1 cellular context compared by ENCODE assay signal in genomic region chr2:8494589-8494988, GRCh38.
TF ChIP-seq lines count a peak whose summit lies in the region.

No MANE protein-coding gene starts in this region.

TF ChIP-seq in HCT116, 20 proteins besides CTCF, POLR2A, EP300 and RAD21 (continued from another document):
- TF ChIP-seq, protein P1, sequence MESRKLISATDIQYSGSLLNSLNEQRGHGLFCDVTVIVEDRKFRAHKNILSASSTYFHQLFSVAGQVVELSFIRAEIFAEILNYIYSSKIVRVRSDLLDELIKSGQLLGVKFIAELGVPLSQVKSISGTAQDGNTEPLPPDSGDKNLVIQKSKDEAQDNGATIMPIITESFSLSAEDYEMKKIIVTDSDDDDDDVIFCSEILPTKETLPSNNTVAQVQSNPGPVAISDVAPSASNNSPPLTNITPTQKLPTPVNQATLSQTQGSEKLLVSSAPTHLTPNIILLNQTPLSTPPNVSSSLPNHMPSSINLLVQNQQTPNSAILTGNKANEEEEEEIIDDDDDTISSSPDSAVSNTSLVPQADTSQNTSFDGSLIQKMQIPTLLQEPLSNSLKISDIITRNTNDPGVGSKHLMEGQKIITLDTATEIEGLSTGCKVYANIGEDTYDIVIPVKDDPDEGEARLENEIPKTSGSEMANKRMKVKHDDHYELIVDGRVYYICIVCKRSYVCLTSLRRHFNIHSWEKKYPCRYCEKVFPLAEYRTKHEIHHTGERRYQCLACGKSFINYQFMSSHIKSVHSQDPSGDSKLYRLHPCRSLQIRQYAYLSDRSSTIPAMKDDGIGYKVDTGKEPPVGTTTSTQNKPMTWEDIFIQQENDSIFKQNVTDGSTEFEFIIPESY (IDR thresholded peaks at IDR 0.05; ENCODE audit: extremely low read depth, insufficient replicate concordance, low read length): no peak
- TF ChIP-seq POLR2AphosphoS5 (IDR thresholded peaks at IDR 0.05; ENCODE audit: low read depth, low read length) (no peak), EZH2phosphoT487 (IDR thresholded peaks at IDR 0.05; ENCODE audit: borderline replicate concordance) (no peak), FOSL1 (IDR thresholded peaks at IDR 0.05; ENCODE audit: low read depth) (no peak), CBX3 (IDR thresholded peaks at IDR 0.05; ENCODE audit: low read depth) (no peak), EGR1 (IDR thresholded peaks at IDR 0.05; ENCODE audit: low read depth) (no peak), ELF1 (IDR thresholded peaks at IDR 0.05; ENCODE audit: borderline replicate concordance, low read depth) (no peak)
